ENCODE assay signal across 17 cellular contexts in genomic region chr10:24440817-24441790, GRCh38.
DNase-seq lines count a peak whose midpoint lies in the region; ATAC-seq and TF ChIP-seq lines count a peak whose summit lies in the region.
"Had no signal": no experiment of that assay in that cellular context is flagged by ENCODE, and none has a peak within 500 bp of the region (broad histone marks: within the 10 kb centered on the region; RNA-seq: fewer than 3 reads in every experiment).

No MANE protein-coding gene starts in this region.

- dilution Hi-C loops in mammary epithelial cell (cut with HindIII; ENCODE audit: low sequenced_read_pairs): no loop called here

- WGBS in mammary epithelial cell (ENCODE audit: low coverage, missing lambda C conversion rate): 70% methylated on average over 13 of the region's 13 CpGs
- 93 to 94% methylated on average over 13 of the region's 13 CpGs for WGBS in testis, 2 donors

- TF ChIP-seq POLR2A in breast epithelium (IDR thresholded peaks at IDR 0.05): no peak
- no peak for TF ChIP-seq POLR2A in testis (IDR thresholded peaks at IDR 0.05)

- CTCF ChIA-PET in mammary epithelial cell (lab: Charles Lee; ENCODE audit: low non-redundant PET): no interaction called here

- ATAC-seq in GM18873 (IDR thresholded peaks at IDR 0.05; ENCODE audit: low FRiP score, unreplicated experiment): no peak
- ATAC-seq in HG02884 (IDR thresholded peaks at IDR 0.05; ENCODE audit: unreplicated experiment): no peak
- no peak for ATAC-seq in HG03342 (IDR thresholded peaks at IDR 0.05; ENCODE audit: unreplicated experiment)
- ATAC-seq: effector memory CD8-positive, alpha-beta T cell; left colon; Panc1 had no signal

- H3K36me3 ChIP-seq in breast epithelium: no peaks in the 10 kb centered on the region
- H3K36me3 ChIP-seq in mammary epithelial cell (ENCODE audit: insufficient read depth, low read length): no peaks in the 10 kb centered on the region
- no peaks in the 10 kb centered on the region for H3K36me3 ChIP-seq in testis (ENCODE audit: low read depth, missing control alignments)
- H3K36me3 ChIP-seq: tibial artery had no signal

- H3K27ac ChIP-seq in breast epithelium (peak overlapping the region; percentile 27 to 63), mammary epithelial cell (ENCODE audit: insufficient read depth, low read depth, low read length) (no peak overlapping the region), testis (no peak overlapping the region)
- H3K27ac ChIP-seq: tibial artery had no signal

- H3K9ac ChIP-seq in mammary epithelial cell (ENCODE audit: insufficient read depth, low read length): no peak overlapping the region

- no TSS peak for BruUV-seq in mammary epithelial cell (replicated peaks; lab: Mats Ljungman, UMichigan)

- H3K4me3 ChIP-seq in breast epithelium (no peak overlapping the region), mammary epithelial cell (replicated peaks in 1 of 3; ENCODE audit: insufficient read depth in 1 of 3, low read depth in 2 of 3, low read length in 3 of 3) (no peak overlapping the region), testis (no peak overlapping the region)
- H3K4me3 ChIP-seq: tibial artery had no signal

- no peak overlapping the region for H3K4me2 ChIP-seq in mammary epithelial cell (ENCODE audit: insufficient read depth, low read depth, low read length)

- intact Hi-C loops in breast epithelium (cut with DNase I; ENCODE audit: low total_unique reads) (no loop called here), mammary epithelial cell (cut with micrococcal nuclease) (no loop called here), testis (cut with DNase I; ENCODE audit: low total_unique reads) (no loop called here)

- peak in 1 of 2 donors; percentile 61 for DNase-seq in breast epithelium (ENCODE audit: low spot score in 2 of 2)
- no peak for DNase-seq in mammary epithelial cell
- peak; percentile 13 for DNase-seq in SW480 (ENCODE audit: low spot score)
- peak; percentile 79 for DNase-seq in iris pigment epithelial cell (ENCODE audit: low read depth)
- no peak for DNase-seq in testis
- DNase-seq: activated CD4-positive, alpha-beta T cell treated with anti-CD3 and anti-CD28 coated beads, Interleukin-2, amount 50 U/mL, for 1 hour; Calu3; effector memory CD8-positive, alpha-beta T cell; left colon; NCI-H446 treated with DMSO at 0.1 percent for 48 hours; small intestine; T-helper 2 cell; tibial artery had no signal

- H3K4me1 ChIP-seq in breast epithelium (no peaks in the 10 kb centered on the region), mammary epithelial cell (ENCODE audit: insufficient read depth, low read length) (peaks cover 17% of the 10 kb centered on the region), testis (peaks cover 9% of the 10 kb centered on the region)
- H3K4me1 ChIP-seq: tibial artery had no signal

- H4K20me1 ChIP-seq in mammary epithelial cell (ENCODE audit: insufficient read depth, low read length): no peaks in the 10 kb centered on the region

- no peak overlapping the region for H2AFZ ChIP-seq in mammary epithelial cell (ENCODE audit: low read depth, low read length)

- H3K9me3 ChIP-seq in breast epithelium (no peaks in the 10 kb centered on the region), mammary epithelial cell (replicated peaks; ENCODE audit: insufficient read depth, low read length) (no peaks in the 10 kb centered on the region), testis (no peaks in the 10 kb centered on the region)
- H3K9me3 ChIP-seq: tibial artery had no signal

- no peaks in the 10 kb centered on the region for H3K79me2 ChIP-seq in mammary epithelial cell (ENCODE audit: insufficient read depth, low read length)

- TF ChIP-seq CTCF in breast epithelium (IDR thresholded peaks at IDR 0.05) (no peak), mammary epithelial cell (conservative IDR thresholded peaks at IDR 0.05 in 1 of 2, IDR thresholded peaks at IDR 0.05 in 1 of 2; ENCODE audit: extremely low read depth in 1 of 2, insufficient read depth in 1 of 2, low read depth in 1 of 2, low read length in 2 of 2) (no peak), testis (IDR thresholded peaks at IDR 0.05) (no peak)

- in situ Hi-C loops in mammary epithelial cell (cut with MboI; ENCODE audit: low sequenced_read_pairs in 2 of 2): no loop called here

- H3K27me3 ChIP-seq in breast epithelium: no peaks in the 10 kb centered on the region
- no peaks in the 10 kb centered on the region for H3K27me3 ChIP-seq in mammary epithelial cell (ENCODE audit: insufficient read depth, low read length)
- no peaks in the 10 kb centered on the region for H3K27me3 ChIP-seq in testis
- H3K27me3 ChIP-seq: tibial artery had no signal

Comparison
In these comparisons a context has a peak if more than half of its experiments do, and no peak if none do; other contexts are left out.
1. H3K27ac ChIP-seq: peak in breast epithelium (2 of 2); none in mammary epithelial cell (single experiment) and testis (0 of 2).
2. DNase-seq: peak in SW480 (single experiment) and iris pigment epithelial cell (single experiment); none in mammary epithelial cell (single experiment) and testis (single experiment).